1 cellular context compared by ENCODE assay signal in the genomic region with DNA sequence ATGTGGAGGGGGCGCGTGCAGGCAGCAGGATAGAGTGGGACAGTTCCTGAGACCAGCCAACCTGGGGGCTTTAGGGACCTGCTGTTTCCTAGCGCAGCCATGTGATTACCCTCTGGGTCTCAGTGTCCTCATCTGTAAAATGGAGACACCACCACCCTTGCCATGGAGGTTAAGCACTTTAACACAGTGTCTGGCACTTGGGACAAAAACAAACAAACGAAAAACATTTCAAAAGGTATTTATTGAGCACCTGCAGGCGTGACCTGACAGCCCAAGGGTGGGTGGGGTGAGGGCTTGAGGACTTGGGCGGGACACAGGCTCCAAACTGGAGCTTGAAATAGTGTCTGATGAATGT.
TF ChIP-seq lines count a peak whose summit lies in the region.

No MANE protein-coding gene starts in this region.

TF ChIP-seq in HCT116, 20 proteins besides CTCF, POLR2A, EP300 and RAD21 (continued from another document):
- TF ChIP-seq, protein P1, sequence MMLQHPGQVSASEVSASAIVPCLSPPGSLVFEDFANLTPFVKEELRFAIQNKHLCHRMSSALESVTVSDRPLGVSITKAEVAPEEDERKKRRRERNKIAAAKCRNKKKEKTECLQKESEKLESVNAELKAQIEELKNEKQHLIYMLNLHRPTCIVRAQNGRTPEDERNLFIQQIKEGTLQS (IDR thresholded peaks at IDR 0.05) = no peak
- TF ChIP-seq SRF (IDR thresholded peaks at IDR 0.05; ENCODE audit: low read depth) (no peak), SIN3A (IDR thresholded peaks at IDR 0.05; ENCODE audit: low read depth) (no peak), ZNF274 (IDR thresholded peaks at IDR 0.05; ENCODE audit: low read depth, low read length) (no peak), FOSL1 (IDR thresholded peaks at IDR 0.05; ENCODE audit: low read depth) (no peak), EZH2phosphoT487 (IDR thresholded peaks at IDR 0.05; ENCODE audit: borderline replicate concordance) (no peak), SP1 (IDR thresholded peaks at IDR 0.05; ENCODE audit: low read depth) (no peak)
- TF ChIP-seq, protein P2, sequence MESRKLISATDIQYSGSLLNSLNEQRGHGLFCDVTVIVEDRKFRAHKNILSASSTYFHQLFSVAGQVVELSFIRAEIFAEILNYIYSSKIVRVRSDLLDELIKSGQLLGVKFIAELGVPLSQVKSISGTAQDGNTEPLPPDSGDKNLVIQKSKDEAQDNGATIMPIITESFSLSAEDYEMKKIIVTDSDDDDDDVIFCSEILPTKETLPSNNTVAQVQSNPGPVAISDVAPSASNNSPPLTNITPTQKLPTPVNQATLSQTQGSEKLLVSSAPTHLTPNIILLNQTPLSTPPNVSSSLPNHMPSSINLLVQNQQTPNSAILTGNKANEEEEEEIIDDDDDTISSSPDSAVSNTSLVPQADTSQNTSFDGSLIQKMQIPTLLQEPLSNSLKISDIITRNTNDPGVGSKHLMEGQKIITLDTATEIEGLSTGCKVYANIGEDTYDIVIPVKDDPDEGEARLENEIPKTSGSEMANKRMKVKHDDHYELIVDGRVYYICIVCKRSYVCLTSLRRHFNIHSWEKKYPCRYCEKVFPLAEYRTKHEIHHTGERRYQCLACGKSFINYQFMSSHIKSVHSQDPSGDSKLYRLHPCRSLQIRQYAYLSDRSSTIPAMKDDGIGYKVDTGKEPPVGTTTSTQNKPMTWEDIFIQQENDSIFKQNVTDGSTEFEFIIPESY (IDR thresholded peaks at IDR 0.05; ENCODE audit: extremely low read depth, insufficient replicate concordance, low read length) = no peak
